Comparison of ENCODE assay signal across 1 cellular context in genomic region chr10:71601273-71601672, GRCh38.
TF ChIP-seq lines count a peak whose summit lies in the region.

No MANE protein-coding gene starts in this region.

TF ChIP-seq in IMR-90, 13 proteins besides CTCF, POLR2A, EP300 and RAD21:
- TF ChIP-seq NFE2L2 (IDR thresholded peaks at IDR 0.05; ENCODE audit: low read depth, low read length) = no peak
- TF ChIP-seq RCOR1 (IDR thresholded peaks at IDR 0.05; ENCODE audit: insufficient replicate concordance, low read length) = no peak
- TF ChIP-seq RFX5 (IDR thresholded peaks at IDR 0.05; ENCODE audit: low read depth, low read length) = no peak
- no peak for TF ChIP-seq CHD1 (IDR thresholded peaks at IDR 0.05; ENCODE audit: low read depth, low read length)
- no peak for TF ChIP-seq ELK1 (IDR thresholded peaks at IDR 0.05; ENCODE audit: borderline replicate concordance, low read depth, low read length)
- TF ChIP-seq USF2 (IDR thresholded peaks at IDR 0.05; ENCODE audit: low read depth, low read length) = no peak
- TF ChIP-seq MAZ (IDR thresholded peaks at IDR 0.05; ENCODE audit: borderline replicate concordance, low read depth, low read length) = no peak
- TF ChIP-seq SMC3 (IDR thresholded peaks at IDR 0.05; ENCODE audit: low read depth, low read length) = no peak
- no peak for TF ChIP-seq BHLHE40 (IDR thresholded peaks at IDR 0.05; ENCODE audit: low read depth, low read length)
- no peak for TF ChIP-seq CEBPB (IDR thresholded peaks at IDR 0.05; ENCODE audit: low read depth, low read length)
- no peak for TF ChIP-seq MAFK (IDR thresholded peaks at IDR 0.05; ENCODE audit: low read depth, low read length)
- no peak for TF ChIP-seq FOS (IDR thresholded peaks at IDR 0.05; ENCODE audit: low read depth, low read length)
- TF ChIP-seq MXI1 (IDR thresholded peaks at IDR 0.05; ENCODE audit: borderline replicate concordance, low read depth, low read length) = no peak
